1 cellular context compared by ENCODE assay signal in genomic region chr1:170530972-170531757, GRCh38.
TF ChIP-seq lines count a peak whose summit lies in the region.

No MANE protein-coding gene starts in this region.

TF ChIP-seq in GM23338, 12 proteins besides CTCF, POLR2A, EP300 and RAD21 (continued from another document):
- TF ChIP-seq ZNF462 (CRISPR knock-in tag; IDR thresholded peaks at IDR 0.05), result no peak
- TF ChIP-seq NANOG (IDR thresholded peaks at IDR 0.05; ENCODE audit: borderline replicate concordance), result no peak
- no peak for TF ChIP-seq JUNB (IDR thresholded peaks at IDR 0.05; ENCODE audit: unreplicated experiment)
